Comparison of ENCODE assay signal across 1 cellular context in genomic region chr9:98410185-98410697, GRCh38.
A peak's percentile ranks its signal among the peaks of the same experiment; 100 is the strongest.
TF ChIP-seq lines count a peak whose summit lies in the region.

No MANE protein-coding gene starts in this region.

TF ChIP-seq in K562, 482 proteins besides CTCF, POLR2A, EP300 and RAD21 (continued from another document and continues in another):
- TF ChIP-seq THAP7 (CRISPR knock-in tag; IDR thresholded peaks at IDR 0.05) (no peak), SIN3B (IDR thresholded peaks at IDR 0.05; ENCODE audit: low read depth) (no peak), THAP12 (CRISPR knock-in tag; IDR thresholded peaks at IDR 0.05) (no peak), MXI1 (IDR thresholded peaks at IDR 0.05; ENCODE audit: low read depth, low read length) (no peak), ZSCAN32 (CRISPR knock-in tag; IDR thresholded peaks at IDR 0.05) (peak; percentile 86), HDAC8 (tag; IDR thresholded peaks at IDR 0.05) (no peak), NKRF (IDR thresholded peaks at IDR 0.05; ENCODE audit: borderline replicate concordance) (no peak), MEF2D (tag; conservative IDR thresholded peaks at IDR 0.05; ENCODE audit: low read depth) (peak; percentile 45; the same call in 1 of the 2 replicates), NR2C2 (CRISPR knock-in tag; IDR thresholded peaks at IDR 0.05) (no peak), NR2C2 (tag; IDR thresholded peaks at IDR 0.05) (peak; percentile 33; the same call in 1 of the 2 replicates), TSHZ1 (CRISPR knock-in tag; IDR thresholded peaks at IDR 0.05) (no peak), ZNF431 (CRISPR knock-in tag; IDR thresholded peaks at IDR 0.05) (0 out of 2 replicates have a peak, but pooled peaks have one; percentile 20), ZNF354B (CRISPR knock-in tag; IDR thresholded peaks at IDR 0.05) (no peak), FOXA3 (CRISPR knock-in tag; conservative IDR thresholded peaks at IDR 0.05 in 1 of 2, IDR thresholded peaks at IDR 0.05 in 1 of 2) (0 out of 4 replicates have a peak, but pooled peaks of 1 of the 2 experiments have one; percentile 34), TEAD4 (IDR thresholded peaks at IDR 0.05; ENCODE audit: low read length) (no peak; the same call in 1 of the 2 replicates), TEAD4 (CRISPR knock-in tag; IDR thresholded peaks at IDR 0.05; ENCODE audit: borderline replicate concordance) (no peak), GATAD2A (IDR thresholded peaks at IDR 0.05) (no peak), GABPA (tag; conservative IDR thresholded peaks at IDR 0.05; ENCODE audit: low read depth) (peak; percentile 53), SIX5 (IDR thresholded peaks at IDR 0.05; ENCODE audit: borderline replicate concordance in 1 of 2, insufficient read depth in 1 of 2, low read depth in 1 of 2, low read length in 2 of 2) (peak; percentile 78 to 80), ZNF445 (CRISPR knock-in tag; IDR thresholded peaks at IDR 0.05; ENCODE audit: low read depth) (no peak), ZBTB40 (IDR thresholded peaks at IDR 0.05) (peak; percentile 43; the same call in 1 of the 2 replicates), ZBTB40 (CRISPR knock-in tag; IDR thresholded peaks at IDR 0.05) (no peak), CTBP1 (IDR thresholded peaks at IDR 0.05; ENCODE audit: borderline replicate concordance) (peak; percentile 32; the same call in 1 of the 2 replicates), ZFX (CRISPR knock-in tag; IDR thresholded peaks at IDR 0.05) (peak; percentile 48; the same call in 1 of the 2 replicates), PHF20 (IDR thresholded peaks at IDR 0.05; ENCODE audit: partially characterized antibody) (peak; percentile 48), ZNF384 (IDR thresholded peaks at IDR 0.05; ENCODE audit: low read depth, low read length) (peak; percentile 94), TCFL5 (CRISPR knock-in tag; conservative IDR thresholded peaks at IDR 0.05) (no peak), DACH1 (IDR thresholded peaks at IDR 0.05; ENCODE audit: partially characterized antibody) (peak; percentile 82), CEBPG (CRISPR knock-in tag; IDR thresholded peaks at IDR 0.05) (no peak), CEBPG (tag; conservative IDR thresholded peaks at IDR 0.05 in 1 of 2, IDR thresholded peaks at IDR 0.05 in 1 of 2) (peak in 1 of 2 experiments; percentile 74; a peak in 1 of 4 replicates), CBFB (CRISPR knock-in tag; IDR thresholded peaks at IDR 0.05) (peak; percentile 22; the same call in 1 of the 2 replicates), SMAD4 (CRISPR knock-in tag; conservative IDR thresholded peaks at IDR 0.05) (no peak), NFXL1 (CRISPR knock-in tag; IDR thresholded peaks at IDR 0.05) (no peak), JUND (IDR thresholded peaks at IDR 0.05; ENCODE audit: borderline replicate concordance, low read depth, low read length) (peak; percentile 12; the same call in 1 of the 2 replicates), JUND (tag; IDR thresholded peaks at IDR 0.05; ENCODE audit: borderline replicate concordance, low read depth, low read length) (peak; percentile 62; the same call in 2 of the 3 replicates), ZNF3 (CRISPR knock-in tag; IDR thresholded peaks at IDR 0.05) (no peak), ETV5 (CRISPR knock-in tag; IDR thresholded peaks at IDR 0.05; ENCODE audit: low read depth) (peak; percentile 59; the same call in 1 of the 2 replicates), CEBPB (tag; IDR thresholded peaks at IDR 0.05) (peak; percentile 86), IFI16 (CRISPR knock-in tag; IDR thresholded peaks at IDR 0.05) (no peak), GTF2A2 (tag; IDR thresholded peaks at IDR 0.05) (no peak), EGR1 (conservative IDR thresholded peaks at IDR 0.05) (no peak)
- TF ChIP-seq, protein P1, sequence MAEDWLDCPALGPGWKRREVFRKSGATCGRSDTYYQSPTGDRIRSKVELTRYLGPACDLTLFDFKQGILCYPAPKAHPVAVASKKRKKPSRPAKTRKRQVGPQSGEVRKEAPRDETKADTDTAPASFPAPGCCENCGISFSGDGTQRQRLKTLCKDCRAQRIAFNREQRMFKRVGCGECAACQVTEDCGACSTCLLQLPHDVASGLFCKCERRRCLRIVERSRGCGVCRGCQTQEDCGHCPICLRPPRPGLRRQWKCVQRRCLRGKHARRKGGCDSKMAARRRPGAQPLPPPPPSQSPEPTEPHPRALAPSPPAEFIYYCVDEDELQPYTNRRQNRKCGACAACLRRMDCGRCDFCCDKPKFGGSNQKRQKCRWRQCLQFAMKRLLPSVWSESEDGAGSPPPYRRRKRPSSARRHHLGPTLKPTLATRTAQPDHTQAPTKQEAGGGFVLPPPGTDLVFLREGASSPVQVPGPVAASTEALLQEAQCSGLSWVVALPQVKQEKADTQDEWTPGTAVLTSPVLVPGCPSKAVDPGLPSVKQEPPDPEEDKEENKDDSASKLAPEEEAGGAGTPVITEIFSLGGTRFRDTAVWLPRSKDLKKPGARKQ (CRISPR knock-in tag; IDR thresholded peaks at IDR 0.05) = no peak
- TF ChIP-seq, protein P2, sequence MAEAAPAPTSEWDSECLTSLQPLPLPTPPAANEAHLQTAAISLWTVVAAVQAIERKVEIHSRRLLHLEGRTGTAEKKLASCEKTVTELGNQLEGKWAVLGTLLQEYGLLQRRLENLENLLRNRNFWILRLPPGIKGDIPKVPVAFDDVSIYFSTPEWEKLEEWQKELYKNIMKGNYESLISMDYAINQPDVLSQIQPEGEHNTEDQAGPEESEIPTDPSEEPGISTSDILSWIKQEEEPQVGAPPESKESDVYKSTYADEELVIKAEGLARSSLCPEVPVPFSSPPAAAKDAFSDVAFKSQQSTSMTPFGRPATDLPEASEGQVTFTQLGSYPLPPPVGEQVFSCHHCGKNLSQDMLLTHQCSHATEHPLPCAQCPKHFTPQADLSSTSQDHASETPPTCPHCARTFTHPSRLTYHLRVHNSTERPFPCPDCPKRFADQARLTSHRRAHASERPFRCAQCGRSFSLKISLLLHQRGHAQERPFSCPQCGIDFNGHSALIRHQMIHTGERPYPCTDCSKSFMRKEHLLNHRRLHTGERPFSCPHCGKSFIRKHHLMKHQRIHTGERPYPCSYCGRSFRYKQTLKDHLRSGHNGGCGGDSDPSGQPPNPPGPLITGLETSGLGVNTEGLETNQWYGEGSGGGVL (CRISPR knock-in tag; IDR thresholded peaks at IDR 0.05) = no peak
